ENCODE assay signal across 2 cellular contexts in the genomic region with DNA sequence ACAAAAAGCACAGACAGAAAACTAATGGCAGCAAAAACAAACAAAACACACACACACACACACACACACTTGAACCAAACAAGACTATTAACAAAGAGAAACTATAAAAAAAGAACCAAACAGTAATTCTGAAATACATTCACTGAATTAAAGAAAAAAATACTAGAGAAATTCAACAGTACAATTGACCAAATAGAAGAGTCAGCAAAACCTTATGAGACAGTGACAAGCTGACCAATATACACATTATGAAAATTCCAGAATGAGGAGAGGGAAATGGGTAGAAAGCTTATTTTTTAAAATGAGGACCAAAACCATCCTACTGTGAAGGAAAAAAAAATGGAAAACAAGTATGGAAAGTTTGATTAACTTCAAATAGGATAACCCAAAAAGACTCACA.
A peak's percentile ranks its signal among the peaks of the same experiment; 100 is the strongest.
TF ChIP-seq lines count a peak whose summit lies in the region.

No MANE protein-coding gene starts in this region.

TF ChIP-seq in A549, 52 proteins besides CTCF, POLR2A, EP300 and RAD21:
- TF ChIP-seq RCOR1 (IDR thresholded peaks at IDR 0.05; ENCODE audit: low read depth, low read length) (no peak), MAFK (IDR thresholded peaks at IDR 0.05; ENCODE audit: partially characterized antibody) (peak; percentile 52)
TF ChIP-seq in A549: peak in this region for 1.

TF ChIP-seq in K562, 482 proteins besides CTCF, POLR2A, EP300 and RAD21:
- TF ChIP-seq BCLAF1 (IDR thresholded peaks at IDR 0.05; ENCODE audit: borderline replicate concordance in 1 of 2, control insufficient read depth in 1 of 2, low read depth in 2 of 2, low read length in 1 of 2) = no peak
- TF ChIP-seq C11orf30 (IDR thresholded peaks at IDR 0.05; ENCODE audit: low read depth) = peak; percentile 6; the same call in 1 of the 2 replicates
- no peak for TF ChIP-seq NEUROD1 (IDR thresholded peaks at IDR 0.05; ENCODE audit: borderline replicate concordance, low read depth, low read length, partially characterized antibody)
